25 cellular contexts compared by ENCODE assay signal in the genomic region with DNA sequence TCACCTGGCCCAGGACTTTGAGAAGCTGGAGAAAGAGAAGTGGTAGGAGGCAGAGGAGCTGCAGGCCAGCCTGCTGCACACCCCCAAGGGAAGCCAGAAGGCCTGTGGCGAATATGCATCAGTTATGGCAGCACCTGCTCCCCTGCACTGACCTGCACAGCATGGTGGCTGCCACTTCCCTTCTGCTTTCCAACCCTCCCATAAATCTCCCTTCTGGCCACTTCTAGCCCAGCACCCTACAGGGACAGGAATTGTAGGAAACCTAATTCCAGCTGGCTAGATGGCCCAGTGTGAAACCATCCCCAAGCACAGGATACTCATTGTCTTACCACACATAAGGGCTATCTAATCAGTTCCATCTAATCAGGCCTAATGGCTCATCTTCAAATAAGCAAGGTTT.
A peak's percentile ranks its signal among the peaks of the same experiment; 100 is the strongest.
DNase-seq lines count a peak whose midpoint lies in the region; TF ChIP-seq lines count a peak whose summit lies in the region.
"Had no signal": no experiment of that assay in that cellular context is flagged by ENCODE, and none has a peak within 500 bp of the region (broad histone marks: within the 10 kb centered on the region; RNA-seq: fewer than 3 reads in every experiment).

No MANE protein-coding gene starts in this region.

- H3K36me3 ChIP-seq in HEK293 (ENCODE audit: control insufficient read depth in 2 of 2, insufficient read depth in 1 of 2, low read length in 2 of 2) = no peaks in the 10 kb centered on the region
- no peaks in the 10 kb centered on the region for H3K36me3 ChIP-seq in mesendoderm (ENCODE audit: control insufficient read depth, insufficient read depth, low read length)
- no peaks in the 10 kb centered on the region for H3K36me3 ChIP-seq in smooth muscle cell (ENCODE audit: low read depth)
- H3K36me3 ChIP-seq: BLaER1 had no signal

- no peak overlapping the region for H3K56ac ChIP-seq in mesendoderm (ENCODE audit: low read length)

- no peak overlapping the region for H3K27ac ChIP-seq in HEK293 (ENCODE audit: extremely low read depth, low read depth, low read length)
- no peak overlapping the region for H3K27ac ChIP-seq in mesendoderm (ENCODE audit: low read depth, low read length)
- H3K27ac ChIP-seq in smooth muscle cell (ENCODE audit: low read depth) = no peak overlapping the region
- H3K27ac ChIP-seq: BLaER1, HL-60 had no signal

- H3K4me2 ChIP-seq in mesendoderm (ENCODE audit: low read length) (no peak overlapping the region), smooth muscle cell (no peak overlapping the region)
- H3K4me2 ChIP-seq: BLaER1, SK-N-SH had no signal

- no peaks in the 10 kb centered on the region for H3F3A ChIP-seq in smooth muscle cell (ENCODE audit: low read depth)

- H4K8ac ChIP-seq in mesendoderm (ENCODE audit: low read depth, low read length) = no peak overlapping the region

- H3K27me3 ChIP-seq in mesendoderm (ENCODE audit: insufficient read depth, low read length, poor library complexity) (no peaks in the 10 kb centered on the region), smooth muscle cell (ENCODE audit: low read depth) (no peaks in the 10 kb centered on the region)
- H3K27me3 ChIP-seq: BLaER1 had no signal

- no peak overlapping the region for H2AK5ac ChIP-seq in mesendoderm (ENCODE audit: low read length)

- H3K79me2 ChIP-seq in mesendoderm (ENCODE audit: control insufficient read depth, insufficient read depth, low read length) = no peaks in the 10 kb centered on the region
- no peaks in the 10 kb centered on the region for H3K79me2 ChIP-seq in smooth muscle cell (ENCODE audit: low read depth)

- H2BK5ac ChIP-seq in mesendoderm (ENCODE audit: low read length) = no peak overlapping the region

- no peak overlapping the region for H2BK15ac ChIP-seq in mesendoderm (replicated peaks; ENCODE audit: low read depth)

- no peak overlapping the region for H4K5ac ChIP-seq in mesendoderm (ENCODE audit: low read length)

- DNase-seq in NCI-H146 (lab: John Stamatoyannopoulos, UW) (peak; percentile 36), NCI-H774 (lab: John Stamatoyannopoulos, UW) (peak; percentile 21), mesendoderm (peak; percentile 55), NCI-H1694 (lab: John Stamatoyannopoulos, UW) (no peak), NCI-H2081 (lab: John Stamatoyannopoulos, UW) (no peak), SW480 (ENCODE audit: low spot score) (no peak), smooth muscle cell (lab: John Stamatoyannopoulos, UW; ENCODE audit: unreplicated experiment) (no peak)
- DNase-seq: Caco-2; CD4-positive, alpha-beta memory T cell; DMS 273 treated with DMSO at 0.1 percent for 48 hours; DMS79 treated with DMSO at 0.1 percent for 48 hours; H7; HFFc6; KBM-7; MM.1S; NCI-H1048; NCI-H187 treated with DMSO at 0.1 percent for 48 hours; NCI-H2171; NCI-H446; NCI-H526; SIG-M5; SK-N-SH had no signal

- H3K4me1 ChIP-seq in HEK293 (ENCODE audit: control insufficient read depth, insufficient read depth, low read length) (no peaks in the 10 kb centered on the region), mesendoderm (ENCODE audit: control insufficient read depth, low read depth, low read length) (peaks cover 3% of the 10 kb centered on the region), smooth muscle cell (ENCODE audit: low read depth) (no peaks in the 10 kb centered on the region)
- H3K4me1 ChIP-seq: BLaER1, Caco-2 had no signal

- POLR2A ChIA-PET in HEK293 (lab: Yijun Ruan, JAX) = no interaction called here

- H3K18ac ChIP-seq in mesendoderm (ENCODE audit: low read length) = no peak overlapping the region

- H3K4me3 ChIP-seq in HEK293 (ENCODE audit: low read depth, low read length) (no peak overlapping the region), mesendoderm (ENCODE audit: low read length) (no peak overlapping the region), smooth muscle cell (no peak overlapping the region)
- H3K4me3 ChIP-seq: BLaER1 had no signal

- H3K9ac ChIP-seq in mesendoderm (ENCODE audit: low read length) = no peak overlapping the region
- H3K9ac ChIP-seq in smooth muscle cell (ENCODE audit: low read depth) = no peak overlapping the region
- H3K9ac ChIP-seq: BLaER1, SK-N-SH had no signal

- H3K23ac ChIP-seq in mesendoderm (ENCODE audit: low read length) = no peak overlapping the region

- H3K4ac ChIP-seq in mesendoderm (ENCODE audit: low read depth, low read length) = no peak overlapping the region

- no peaks in the 10 kb centered on the region for H3K9me3 ChIP-seq in HEK293 (ENCODE audit: control insufficient read depth, insufficient read depth, low read depth, low read length)
- H3K9me3 ChIP-seq in smooth muscle cell (replicated peaks; ENCODE audit: low read depth) = no peaks in the 10 kb centered on the region
- H3K9me3 ChIP-seq: Caco-2, SK-N-SH had no signal

- WGBS in mesendoderm (ENCODE audit: extremely low coverage, insufficient coverage, low lambda C conversion rate) = no CpG with 5 or more reads among the region's 1 CpG
- 91% methylated on average over 1 of the region's 1 CpG for WGBS in smooth muscle cell (ENCODE audit: low lambda C conversion rate)

- no peak for TF ChIP-seq CTCF in HEK293 (tag by site-specific recombination; IDR thresholded peaks at IDR 0.05)
- TF ChIP-seq CTCF in smooth muscle cell (IDR thresholded peaks at IDR 0.05; ENCODE audit: borderline replicate concordance, insufficient read depth, poor library complexity, severe bottlenecking) = no peak

- H2AFZ ChIP-seq in smooth muscle cell (ENCODE audit: low read depth) = no peak overlapping the region

- no peaks in the 10 kb centered on the region for H3K79me1 ChIP-seq in mesendoderm (ENCODE audit: low read length)

- CTCF ChIA-PET in HEK293 (lab: Yijun Ruan, JAX) = interaction anchor here (0.7 kb wide), 1 partner anchor 16 kb away, joined by 3 read pairs; no protein-coding TSS in a partner anchor

- H2BK120ac ChIP-seq in mesendoderm (ENCODE audit: low read depth, low read length) = no peak overlapping the region

- no peaks in the 10 kb centered on the region for H4K20me1 ChIP-seq in smooth muscle cell (ENCODE audit: low read depth)
- H4K20me1 ChIP-seq: BLaER1 had no signal

TF ChIP-seq in HEK293, 187 proteins besides CTCF, POLR2A, EP300 and RAD21:
- TF ChIP-seq, protein P1, sequence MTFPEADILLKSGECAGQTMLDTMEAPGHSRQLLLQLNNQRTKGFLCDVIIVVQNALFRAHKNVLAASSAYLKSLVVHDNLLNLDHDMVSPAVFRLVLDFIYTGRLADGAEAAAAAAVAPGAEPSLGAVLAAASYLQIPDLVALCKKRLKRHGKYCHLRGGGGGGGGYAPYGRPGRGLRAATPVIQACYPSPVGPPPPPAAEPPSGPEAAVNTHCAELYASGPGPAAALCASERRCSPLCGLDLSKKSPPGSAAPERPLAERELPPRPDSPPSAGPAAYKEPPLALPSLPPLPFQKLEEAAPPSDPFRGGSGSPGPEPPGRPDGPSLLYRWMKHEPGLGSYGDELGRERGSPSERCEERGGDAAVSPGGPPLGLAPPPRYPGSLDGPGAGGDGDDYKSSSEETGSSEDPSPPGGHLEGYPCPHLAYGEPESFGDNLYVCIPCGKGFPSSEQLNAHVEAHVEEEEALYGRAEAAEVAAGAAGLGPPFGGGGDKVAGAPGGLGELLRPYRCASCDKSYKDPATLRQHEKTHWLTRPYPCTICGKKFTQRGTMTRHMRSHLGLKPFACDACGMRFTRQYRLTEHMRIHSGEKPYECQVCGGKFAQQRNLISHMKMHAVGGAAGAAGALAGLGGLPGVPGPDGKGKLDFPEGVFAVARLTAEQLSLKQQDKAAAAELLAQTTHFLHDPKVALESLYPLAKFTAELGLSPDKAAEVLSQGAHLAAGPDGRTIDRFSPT (tag by site-specific recombination; IDR thresholded peaks at IDR 0.05) = no peak
- TF ChIP-seq ZNF677 (tag by site-specific recombination; IDR thresholded peaks at IDR 0.05) = no peak
- TF ChIP-seq, protein P2, sequence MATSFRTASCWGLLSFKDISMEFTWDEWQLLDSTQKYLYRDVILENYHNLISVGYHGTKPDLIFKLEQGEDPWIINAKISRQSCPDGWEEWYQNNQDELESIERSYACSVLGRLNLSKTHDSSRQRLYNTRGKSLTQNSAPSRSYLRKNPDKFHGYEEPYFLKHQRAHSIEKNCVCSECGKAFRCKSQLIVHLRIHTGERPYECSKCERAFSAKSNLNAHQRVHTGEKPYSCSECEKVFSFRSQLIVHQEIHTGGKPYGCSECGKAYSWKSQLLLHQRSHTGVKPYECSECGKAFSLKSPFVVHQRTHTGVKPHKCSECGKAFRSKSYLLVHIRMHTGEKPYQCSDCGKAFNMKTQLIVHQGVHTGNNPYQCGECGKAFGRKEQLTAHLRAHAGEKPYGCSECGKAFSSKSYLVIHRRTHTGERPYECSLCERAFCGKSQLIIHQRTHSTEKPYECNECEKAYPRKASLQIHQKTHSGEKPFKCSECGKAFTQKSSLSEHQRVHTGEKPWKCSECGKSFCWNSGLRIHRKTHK (tag by site-specific recombination; IDR thresholded peaks at IDR 0.05) = no peak
- TF ChIP-seq ZNF146 (tag by site-specific recombination; IDR thresholded peaks at IDR 0.05) = no peak
- TF ChIP-seq ZIC2 (tag by site-specific recombination; IDR thresholded peaks at IDR 0.05) = peak; percentile 83
- TF ChIP-seq TCF7L2 (IDR thresholded peaks at IDR 0.05; ENCODE audit: borderline replicate concordance, low read depth, low read length) = no peak
- no peak for TF ChIP-seq GLIS1 (tag by site-specific recombination; IDR thresholded peaks at IDR 0.05)
TF ChIP-seq in HEK293: peak in this region for 1.

Comparison
In these comparisons a context has a peak if more than half of its experiments do, and no peak if none do; other contexts are left out.
1. DNase-seq: peak in NCI-H146 (single experiment), NCI-H774 (single experiment) and mesendoderm (single experiment); none in NCI-H1694 (single experiment), NCI-H2081 (0 of 2), SW480 (single experiment) and smooth muscle cell (single experiment).